ENCODE assay signal across 8 cellular contexts in the genomic region with DNA sequence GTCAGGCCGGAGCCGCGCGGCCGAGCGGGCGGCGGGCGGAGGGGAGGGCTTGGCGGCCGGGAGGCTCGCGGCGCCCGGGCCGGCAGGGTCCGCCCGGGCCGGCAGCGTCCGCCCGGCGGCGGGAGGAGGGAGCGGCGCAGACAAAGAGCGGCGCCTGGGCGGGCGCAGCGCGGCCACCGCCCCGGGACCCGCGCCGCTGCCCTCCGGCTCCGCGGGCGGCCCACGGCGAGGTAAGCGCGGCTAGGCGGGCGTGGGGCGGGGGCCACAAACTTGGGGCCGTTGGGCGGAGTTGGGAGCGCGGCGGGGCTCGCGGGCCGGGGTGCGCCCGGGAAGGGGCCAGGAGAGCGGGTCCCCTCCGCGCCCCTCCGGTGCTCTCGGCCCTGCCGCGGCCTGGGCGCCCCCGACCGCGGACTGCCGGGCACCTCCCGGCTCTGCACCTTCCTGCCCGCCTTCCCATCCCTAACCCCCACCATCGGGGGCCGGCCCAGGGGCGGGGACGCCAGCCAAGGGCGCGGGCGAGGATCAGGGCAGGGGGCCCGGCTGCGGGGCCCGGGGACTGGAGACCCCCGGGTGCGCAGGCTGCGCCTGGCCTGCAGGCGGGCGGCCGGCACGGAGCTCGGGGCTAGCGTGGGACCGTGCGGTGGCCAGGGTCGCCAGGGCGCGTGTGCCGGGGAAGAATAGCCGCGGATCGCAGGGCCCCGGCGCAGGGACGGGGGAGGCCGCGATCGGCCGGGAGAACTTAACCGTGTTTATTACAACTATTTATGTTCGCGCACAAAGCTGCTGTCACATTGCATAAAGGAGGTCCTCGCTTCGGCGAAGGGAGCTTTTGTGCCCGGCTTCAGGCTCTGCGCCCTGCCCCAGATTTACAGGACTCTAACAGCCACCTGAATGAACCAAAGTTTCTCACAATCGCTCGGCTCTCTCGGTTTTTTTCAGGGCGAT. TPM values are rescaled to one million over a fixed set of nuclear protein-coding genes. Genes with fewer than 3 reads are reported as not detected.
DNase-seq lines count a peak whose midpoint lies in the region; ATAC-seq and TF ChIP-seq lines count a peak whose summit lies in the region.

A gene (plus strand): TSS at position 4 of the 945 bp plus-strand sequence. CDS start 110,152 bp downstream, outside the sequence.

- in situ Hi-C loops in GM23248 (cut with MboI) = no loop called here

- H3K36me3 ChIP-seq in GM23248 (ENCODE audit: low read depth) (no peaks in the 10 kb centered on the region), neural progenitor cell (no peaks in the 10 kb centered on the region)

- peak within 1 kb of the TSS; percentile 84 for H3K4me3 ChIP-seq in GM23248
- H3K4me3 ChIP-seq in neural progenitor cell = peak within 1 kb of the TSS; percentile 100

- peaks cover 23% of the 10 kb centered on the region for H3K36me3 Mint-ChIP-seq in neural progenitor cell

- peak within 1 kb of the TSS; percentile 95 for H3K4me2 ChIP-seq in GM23248 (ENCODE audit: unreplicated experiment)
- H3K4me2 ChIP-seq in neural progenitor cell = peak within 1 kb of the TSS; percentile 91

- peak within 1 kb of the TSS; percentile 96 for H3K27ac Mint-ChIP-seq in neural progenitor cell

- no peaks in the 10 kb centered on the region for H3K9me2 ChIP-seq in GM23248 (ENCODE audit: insufficient read depth)

- peaks cover 30% of the 10 kb centered on the region for H3K4me1 Mint-ChIP-seq in neural progenitor cell

- TF ChIP-seq CTCF in foreskin keratinocyte (conservative IDR thresholded peaks at IDR 0.05) (no peak), neural progenitor cell (IDR thresholded peaks at IDR 0.05) (no peak)

- 2% methylated on average over 50 to 52 of the region's 119 CpGs for WGBS in GM23248 (ENCODE audit: low coverage in 1 of 2, low lambda C conversion rate in 2 of 2, missing lambda C conversion rate in 2 of 2), 2 experiments

- H3K27me3 ChIP-seq in GM23248 (replicated peaks; ENCODE audit: insufficient read depth) (no peaks in the 10 kb centered on the region), foreskin keratinocyte (no peaks in the 10 kb centered on the region), neural progenitor cell (peaks cover 33% of the 10 kb centered on the region)

- H3K27ac ChIP-seq in GM23248 (peak within 1 kb of the TSS; percentile 31), foreskin keratinocyte (peak within 1 kb of the TSS; percentile 76), neural progenitor cell (no peak within 1 kb of the TSS)

- peak; percentile 49 for ATAC-seq in foreskin keratinocyte

- peaks cover 10% of the 10 kb centered on the region; the same call in 1 of the 2 replicates for H3F3A ChIP-seq in GM23248 (ENCODE audit: insufficient read depth)
- peaks cover 11% of the 10 kb centered on the region for H3F3A ChIP-seq in neural progenitor cell (ENCODE audit: low read depth)

- H3K9me3 ChIP-seq in GM23248 (ENCODE audit: low read depth) (no peaks in the 10 kb centered on the region), neural progenitor cell (ENCODE audit: low read depth) (no peaks in the 10 kb centered on the region)

- H3K4me1 ChIP-seq in GM23248 (ENCODE audit: insufficient read depth) = peaks cover 14% of the 10 kb centered on the region; the same call in 1 of the 2 replicates
- peaks cover 8% of the 10 kb centered on the region for H3K4me1 ChIP-seq in foreskin keratinocyte
- H3K4me1 ChIP-seq in neural progenitor cell = peaks cover 10% of the 10 kb centered on the region

- H2AFZ ChIP-seq in GM23248 (peak within 1 kb of the TSS; percentile 88), neural progenitor cell (replicated peaks) (peak within 1 kb of the TSS; percentile 81)

- H3K27me3 Mint-ChIP-seq in neural progenitor cell (ENCODE audit: insufficient read depth, low read depth) = peaks cover 14% of the 10 kb centered on the region

- H3K79me2 ChIP-seq in GM23248 (ENCODE audit: insufficient read depth) (peaks cover 50% of the 10 kb centered on the region), neural progenitor cell (ENCODE audit: low read depth) (peaks cover 50% of the 10 kb centered on the region)

- H3K9me3 Mint-ChIP-seq in neural progenitor cell = peaks cover 10% of the 10 kb centered on the region

- H4K20me1 ChIP-seq in GM23248 (ENCODE audit: insufficient read depth) (peaks cover 7% of the 10 kb centered on the region; the same call in 1 of the 2 replicates), neural progenitor cell (ENCODE audit: low read depth) (peaks cover 48% of the 10 kb centered on the region)

- H3K9ac ChIP-seq in GM23248 (peak within 1 kb of the TSS; percentile 87), neural progenitor cell (peak within 1 kb of the TSS; percentile 78)

- H3K4me3 Mint-ChIP-seq in neural progenitor cell = peak within 1 kb of the TSS; percentile 95

- DNase-seq in NCI-H510A (lab: John Stamatoyannopoulos, UW) = peak; percentile 19
- DNase-seq in NCI-H510A treated with DMSO at 0.1 percent for 48 hours (lab: John Stamatoyannopoulos, UW) = no peak
- peak; percentile 62 for DNase-seq in GM23248
- DNase-seq in LHCN-M2 (ENCODE audit: low read depth) = no peak
- DNase-seq in activated effector memory CD4-positive, alpha-beta T cell treated with anti-CD3 and anti-CD28 coated beads, Interleukin-2, amount 50 U/mL, for 16 hours = peak; percentile 76
- no peak for DNase-seq in foreskin keratinocyte
- peak; percentile 65 for DNase-seq in neural progenitor cell (ENCODE audit: low spot score)
- DNase-seq in hippocampal formation (lab: John Stamatoyannopoulos, UW) = no peak

RNA-seq across cellular contexts. Expression of the gene that starts here (rescaled TPM):
- 13.9 and 25.2 TPM in 2 replicates for total RNA-seq in GM23248 (2014; rRNA removed; shearing (Covaris generic))
- polyA plus RNA-seq in GM23248 (2016; fragmentation: Nextera tagmentation; extraction: Ambion mirVana) (5.1 and 5.7 TPM in 2 replicates), foreskin keratinocyte (32.0 and 44.1 TPM in 2 replicates)
- total RNA-seq in LHCN-M2 (2014; rRNA removed) (23.0 and 25.0 TPM in 2 replicates), foreskin keratinocyte (46.0 and 66.3 TPM in 2 replicates), neural progenitor cell (ENCODE audit: low replicate concordance) (26.2 and 32.8 TPM in 2 replicates)
- polyA plus RNA-seq in LHCN-M2 (2012) = 22.1 TPM

Comparison
In these comparisons a context has a peak if more than half of its experiments do, and no peak if none do; other contexts are left out.
1. DNase-seq: peak in NCI-H510A (single experiment), GM23248 (single experiment), activated effector memory CD4-positive, alpha-beta T cell treated with anti-CD3 and anti-CD28 coated beads, Interleukin-2, amount 50 U/mL, for 16 hours (single experiment) and neural progenitor cell (single experiment); none in NCI-H510A treated with DMSO at 0.1 percent for 48 hours (single experiment), LHCN-M2 (single experiment), foreskin keratinocyte (0 of 2) and hippocampal formation (0 of 2).